In the genomic region with DNA sequence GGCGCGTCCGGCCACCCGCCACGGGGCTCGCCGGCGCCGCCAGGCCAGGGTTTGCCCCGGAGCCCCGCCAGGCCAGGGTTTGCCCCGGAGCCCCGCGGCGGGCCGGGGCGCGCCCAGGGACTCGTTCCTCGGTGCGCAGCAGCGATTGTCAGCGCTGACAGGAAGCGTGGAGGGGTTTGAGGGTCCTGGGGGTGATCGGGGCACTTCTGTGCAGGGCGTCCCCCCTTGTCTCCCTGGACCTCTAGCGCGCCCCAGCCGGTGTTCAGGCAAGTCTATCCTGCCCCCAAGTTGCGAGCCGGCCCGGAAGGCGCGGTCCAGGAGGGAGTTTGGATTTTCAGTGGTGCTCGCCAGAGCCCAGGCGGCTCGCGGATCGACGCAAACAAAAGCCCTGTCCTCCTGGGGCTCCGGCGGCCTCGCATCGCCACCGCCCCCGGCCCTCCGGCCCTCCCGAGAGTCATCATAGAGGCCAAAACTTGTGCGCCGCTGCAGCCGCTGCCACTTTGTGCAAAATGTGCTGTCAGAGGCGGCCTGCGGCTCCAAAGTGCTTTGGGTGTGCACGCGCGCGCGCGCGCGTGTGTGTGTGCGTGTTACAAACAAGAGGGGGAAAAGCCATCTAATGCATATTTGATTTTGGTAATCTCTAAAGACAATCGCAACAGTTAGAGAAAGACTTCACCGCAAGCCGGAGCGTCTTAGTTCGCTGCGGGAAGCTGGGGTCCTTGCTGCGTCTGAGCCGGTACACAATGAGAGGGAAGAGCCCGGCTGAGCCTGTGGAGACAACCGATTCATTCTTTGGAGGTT, we compare ENCODE assay signal across 8 cellular contexts. TPM values are rescaled to one million over a fixed set of nuclear protein-coding genes. Genes with fewer than 3 reads are reported as not detected.
DNase-seq lines count a peak whose midpoint lies in the region; ATAC-seq, FAIRE-seq and TF ChIP-seq lines count a peak whose summit lies in the region.

No MANE protein-coding gene starts in this region.

- H3K36me3 ChIP-seq in bronchial epithelial cell (ENCODE audit: control insufficient read depth, insufficient read depth, low read length) (no peaks in the 10 kb centered on the region), small intestine (ENCODE audit: control insufficient read depth in 2 of 2, insufficient read depth in 2 of 2, low read length in 2 of 2) (no peaks in the 10 kb centered on the region)

- ATAC-seq in HG02623 (IDR thresholded peaks at IDR 0.05; ENCODE audit: unreplicated experiment), result no peak

- peaks cover 2 to 12% of the 10 kb centered on the region in 2 donors for H3K4me1 ChIP-seq in small intestine (ENCODE audit: control insufficient read depth in 2 of 2, insufficient read depth in 1 of 2, low read depth in 1 of 2, low read length in 1 of 2)

- 1 to 2% (median 2%) methylated on average over 57 to 72 of the region's 72 CpGs for WGBS in small intestine, 3 donors

- FAIRE-seq in bronchial epithelial cell (lab: Jason Lieb, UNC) (no peak), small intestine (lab: Jason Lieb, UNC) (no peak)

- no peak for TF ChIP-seq CTCF in bronchial epithelial cell (IDR thresholded peaks at IDR 0.05; ENCODE audit: insufficient read depth, low read length, severe bottlenecking)

- no peaks in the 10 kb centered on the region for H3K9me3 ChIP-seq in small intestine (ENCODE audit: control insufficient read depth, low read depth)

- H3K27me3 ChIP-seq in bronchial epithelial cell (ENCODE audit: control insufficient read depth, insufficient read depth, low read length), result no peaks in the 10 kb centered on the region
- H3K27me3 ChIP-seq in small intestine (ENCODE audit: control insufficient read depth in 2 of 2, insufficient read depth in 2 of 2, low read length in 2 of 2), result peaks cover 0 to 4% of the 10 kb centered on the region in 2 donors

- peak overlapping the region in 1 of 2 donors; percentile 65 for H3K27ac ChIP-seq in small intestine (ENCODE audit: low read depth in 1 of 2, low read length in 1 of 2)

- peak; percentile 28 for DNase-seq in stimulated activated CD4-positive, alpha-beta T cell treated with anti-CD3 and anti-CD28 coated beads, Interleukin-15, amount 100 ng/mL, for 24 hours
- no peak for DNase-seq in stimulated activated CD4-positive, alpha-beta T cell treated with anti-CD3 and anti-CD28 coated beads, Interleukin-2, amount 100 ng/mL, for 48 hours
- DNase-seq in NCI-H1105 treated with DMSO at 0.1 percent for 48 hours (lab: John Stamatoyannopoulos, UW) (peak; percentile 17), bronchial epithelial cell (ENCODE audit: low read depth) (no peak), islet precursor cell (peak; percentile 70), small intestine (peak; percentile 47), NCI-H1436 treated with DMSO at 0.1 percent for 48 hours (lab: John Stamatoyannopoulos, UW) (no peak)

- peak overlapping the region; percentile 58 for H3K4me3 ChIP-seq in bronchial epithelial cell (ENCODE audit: low read depth, low read length)
- peak overlapping the region; percentile 48 to 64 for H3K4me3 ChIP-seq in small intestine (ENCODE audit: low read depth in 1 of 2, low read length in 2 of 2)

RNA-seq across cellular contexts. Expression of gene ROR1, which starts 1.0 kb away (rescaled TPM):
- total RNA-seq in bronchial epithelial cell, result 0.26 and 0.51 TPM in 2 replicates
- polyA plus RNA-seq in small intestine, result 1 to 10 TPM in 1 of 3 donors, under 1 TPM in 1, not detected in 1; 0.22 to 3.6 TPM

Comparison
In these comparisons a context has a peak if more than half of its experiments do, and no peak if none do; other contexts are left out.
1. DNase-seq: peak in stimulated activated CD4-positive, alpha-beta T cell treated with anti-CD3 and anti-CD28 coated beads, Interleukin-15, amount 100 ng/mL, for 24 hours (single experiment), NCI-H1105 treated with DMSO at 0.1 percent for 48 hours (single experiment), islet precursor cell (single experiment) and small intestine (single experiment); none in stimulated activated CD4-positive, alpha-beta T cell treated with anti-CD3 and anti-CD28 coated beads, Interleukin-2, amount 100 ng/mL, for 48 hours (0 of 2), bronchial epithelial cell (single experiment) and NCI-H1436 treated with DMSO at 0.1 percent for 48 hours (single experiment).